In genomic region chr10:131155218-131155902, GRCh38 we compare ENCODE assay signal across 1 cellular context.
TF ChIP-seq lines count a peak whose summit lies in the region.

No MANE protein-coding gene starts in this region.

TF ChIP-seq in neural cell, 6 proteins besides CTCF, POLR2A, EP300 and RAD21 (continued from another document):
- TF ChIP-seq SMC3 (conservative IDR thresholded peaks at IDR 0.05; ENCODE audit: poor library complexity) (no peak), POLR2AphosphoS5 (IDR thresholded peaks at IDR 0.05) (no peak), MXI1 (conservative IDR thresholded peaks at IDR 0.05; ENCODE audit: poor library complexity, severe bottlenecking) (no peak), TAF1 (IDR thresholded peaks at IDR 0.05; ENCODE audit: low read depth) (no peak)
